ENCODE assay signal across 14 cellular contexts in genomic region chr6:144736763-144737162, GRCh38.
"Had no signal": no experiment of that assay in that cellular context is flagged by ENCODE, and none has a peak within 500 bp of the region (broad histone marks: within the 10 kb centered on the region; RNA-seq: fewer than 3 reads in every experiment).

No MANE protein-coding gene starts in this region.

- H3K4me3 ChIP-seq: gastroesophageal sphincter, sigmoid colon, suprapubic skin had no signal

- H3K4me3 Mint-ChIP-seq: activated CD4-positive, alpha-beta T cell treated with anti-CD3 and anti-CD28 coated beads, Interleukin-2, amount 10 ng/mL, durations not matched to agents 24 days and 14 days; activated T-helper 1 cell treated with anti-CD3 and anti-CD28 coated beads, Interleukin-12 subunit alpha, Interleukin-12 subunit beta, Interleukin-2, Interleukin-4 antibody, amounts not matched to agents 30 ng/mL and 10 ng/mL and 1 ng/mL, durations not matched to agents 14 hours and 24 hours and 36 hours; T-cell; type B pancreatic cell had no signal

- H3K27ac ChIP-seq: epithelial cell of prostate, gastroesophageal sphincter, sigmoid colon, suprapubic skin, VCaP had no signal

- H3K27ac Mint-ChIP-seq: activated CD4-positive, alpha-beta T cell treated with anti-CD3 and anti-CD28 coated beads, Interleukin-2, amount 10 ng/mL, durations not matched to agents 24 days and 14 days; activated T-helper 1 cell treated with anti-CD3 and anti-CD28 coated beads, Interleukin-12 subunit alpha, Interleukin-12 subunit beta, Interleukin-2, Interleukin-4 antibody, amounts not matched to agents 30 ng/mL and 10 ng/mL and 1 ng/mL, durations not matched to agents 14 hours and 24 hours and 36 hours; T-cell; type B pancreatic cell had no signal

- H3K9me3 Mint-ChIP-seq: activated CD4-positive, alpha-beta T cell treated with anti-CD3 and anti-CD28 coated beads, Interleukin-2, amount 10 ng/mL, durations not matched to agents 24 days and 14 days; activated T-helper 1 cell treated with anti-CD3 and anti-CD28 coated beads, Interleukin-12 subunit alpha, Interleukin-12 subunit beta, Interleukin-2, Interleukin-4 antibody, amounts not matched to agents 30 ng/mL and 10 ng/mL and 1 ng/mL, durations not matched to agents 14 hours and 24 hours and 36 hours; T-cell; type B pancreatic cell had no signal

- H3K4me1 Mint-ChIP-seq: activated CD4-positive, alpha-beta T cell treated with anti-CD3 and anti-CD28 coated beads, Interleukin-2, amount 10 ng/mL, durations not matched to agents 24 days and 14 days had no signal

- DNase-seq: activated CD4-positive, alpha-beta T cell treated with anti-CD3 and anti-CD28 coated beads, Interleukin-2, amount 10 ng/mL, durations not matched to agents 24 days and 14 days; activated naive CD4-positive, alpha-beta T cell; effector memory CD4-positive, alpha-beta T cell; left ventricle myocardium superior; sigmoid colon; stimulated activated CD4-positive, alpha-beta T cell treated with anti-CD3 and anti-CD28 coated beads, Interleukin-12 subunit alpha, Interleukin-12 subunit beta, amount 100 ng/mL, for 4 hours; stimulated activated naive CD8-positive, alpha-beta T cell treated with anti-CD3 and anti-CD28 coated beads, Interleukin-15, Interleukin-2, amounts not matched to agents 100 U/mL and 50 U/mL, for 24 hours; T-cell had no signal

- ATAC-seq: gastroesophageal sphincter; left ventricle myocardium superior; stimulated activated naive CD8-positive, alpha-beta T cell treated with anti-CD3 and anti-CD28 coated beads, Interleukin-15, Interleukin-2, amounts not matched to agents 100 U/mL and 50 U/mL, for 24 hours; T-cell had no signal

- H3K27me3 ChIP-seq: gastroesophageal sphincter, sigmoid colon, suprapubic skin had no signal

- H3K9me3 ChIP-seq: gastroesophageal sphincter, sigmoid colon, suprapubic skin had no signal

- H3K4me1 ChIP-seq: gastroesophageal sphincter, sigmoid colon, suprapubic skin had no signal

- H3K27me3 Mint-ChIP-seq: activated CD4-positive, alpha-beta T cell treated with anti-CD3 and anti-CD28 coated beads, Interleukin-2, amount 10 ng/mL, durations not matched to agents 24 days and 14 days; T-cell; type B pancreatic cell had no signal
